Comparison of ENCODE assay signal across 24 cellular contexts in genomic region chr7:125834421-125834820, GRCh38.
"Had no signal": no experiment of that assay in that cellular context is flagged by ENCODE, and none has a peak within 500 bp of the region (broad histone marks: within the 10 kb centered on the region; RNA-seq: fewer than 3 reads in every experiment).

No MANE protein-coding gene starts in this region.

- H3K4me2 ChIP-seq: smooth muscle cell had no signal

- DNase-seq: activated CD4-positive, alpha-beta memory T cell treated with anti-CD3 and anti-CD28 coated beads, Interleukin-2, amount 10 ng/mL, durations not matched to agents 7 days and 5 days; activated CD4-positive, alpha-beta T cell treated with anti-CD3 and anti-CD28 coated beads for 1 hour; activated CD4-positive, alpha-beta T cell treated with anti-CD3 and anti-CD28 coated beads, Interleukin-2, amount 10 ng/mL, durations not matched to agents 7 days and 5 days; activated CD8-positive, alpha-beta memory T cell treated with anti-CD3 and anti-CD28 coated beads, Interleukin-2, amount 50 U/mL, for 48 hours; activated naive CD8-positive, alpha-beta T cell treated with anti-CD3 and anti-CD28 coated beads, Interleukin-2, amount 50 U/mL, for 24 hours; activated T-cell treated with anti-CD3 and anti-CD28 coated beads, Interleukin-2, amount 50 U/mL, for 48 hours; central memory CD4-positive, alpha-beta T cell; foreskin keratinocyte; heart left ventricle; hypothalamus; islet precursor cell; left ventricle myocardium superior; naive B cell; nucleus accumbens; pancreas; psoas muscle; stimulated activated CD4-positive, alpha-beta T cell treated with anti-CD3 and anti-CD28 coated beads, Interleukin-1b, Interleukin-23, amount 100 ng/mL, for 48 hours; stimulated activated naive CD4-positive, alpha-beta T cell; T-helper 17 cell; T1000 had no signal

- H3K27me3 ChIP-seq: breast epithelium, esophagus muscularis mucosa, foreskin keratinocyte, heart left ventricle, pancreas, tibial nerve had no signal

- H3K27ac ChIP-seq: breast epithelium, esophagus muscularis mucosa, foreskin keratinocyte, heart left ventricle, pancreas, psoas muscle, tibial nerve had no signal

- H3K36me3 ChIP-seq: breast epithelium, esophagus muscularis mucosa, heart left ventricle, pancreas, tibial nerve had no signal

- H3K4me3 ChIP-seq: breast epithelium, esophagus muscularis mucosa, heart left ventricle, pancreas, psoas muscle, smooth muscle cell, tibial nerve had no signal

- H3K9me3 ChIP-seq: breast epithelium, esophagus muscularis mucosa, pancreas, psoas muscle, tibial nerve had no signal
